ENCODE assay signal across 13 cellular contexts in the genomic region with DNA sequence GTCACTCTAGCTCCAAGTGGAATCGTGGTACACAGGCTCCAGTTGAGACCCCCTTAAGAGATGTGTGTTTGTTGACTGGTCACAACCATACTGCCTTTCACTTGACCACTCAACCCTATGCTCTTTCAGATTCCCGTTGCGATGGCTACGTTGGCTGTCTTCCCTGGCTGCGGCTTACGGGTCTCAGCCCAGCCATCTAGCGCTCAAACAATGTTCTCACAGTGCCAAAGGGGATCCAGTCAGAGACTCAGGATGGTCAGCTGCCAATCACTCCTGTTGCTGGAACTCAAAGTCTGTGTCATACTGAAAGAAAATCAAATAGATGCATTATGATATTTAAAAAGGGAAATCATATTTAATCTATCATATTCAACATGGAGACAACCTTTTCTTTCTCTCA.
DNase-seq lines count a peak whose midpoint lies in the region; ATAC-seq and TF ChIP-seq lines count a peak whose summit lies in the region.
"Had no signal": no experiment of that assay in that cellular context is flagged by ENCODE, and none has a peak within 500 bp of the region (broad histone marks: within the 10 kb centered on the region; RNA-seq: fewer than 3 reads in every experiment).

No MANE protein-coding gene starts in this region.

- H3K9me3 ChIP-seq in heart left ventricle (no peaks in the 10 kb centered on the region), trophoblast cell (ENCODE audit: insufficient read depth, low read depth, low read length) (no peaks in the 10 kb centered on the region)
- H3K9me3 ChIP-seq: sigmoid colon had no signal

- peaks cover 0 to 42% (median 9%) of the 10 kb centered on the region in 12 donors for H3K4me1 ChIP-seq in heart left ventricle
- H3K4me1 ChIP-seq in trophoblast cell (ENCODE audit: control insufficient read depth in 1 of 2, insufficient read depth in 2 of 2, low read length in 2 of 2), result peaks cover 3 to 5% of the 10 kb centered on the region in 2 experiments

- no peak for TF ChIP-seq CTCF in heart left ventricle (IDR thresholded peaks at IDR 0.05)
- no peak for TF ChIP-seq CTCF in RWPE1 (conservative IDR thresholded peaks at IDR 0.05; ENCODE audit: low read depth)

- DNase-seq in ACHN, result peak; percentile 24
- DNase-seq in NCI-H748 treated with DMSO at 0.1 percent for 48 hours (lab: John Stamatoyannopoulos, UW), result peak; percentile 76
- DNase-seq in heart left ventricle, result peak in 1 of 5 donors; percentile 49
- DNase-seq in trophoblast cell, result no peak
- no peak for DNase-seq in NCI-H146 (lab: John Stamatoyannopoulos, UW)
- no peak for DNase-seq in RWPE1 (ENCODE audit: low spot score)
- DNase-seq in activated CD8-positive, alpha-beta T cell treated with anti-CD3 and anti-CD28 coated beads, Interleukin-2, amount 10 ng/mL, durations not matched to agents 7 days and 5 days, result no peak
- no peak for DNase-seq in NCI-H1417 (lab: John Stamatoyannopoulos, UW)
- DNase-seq: activated gamma-delta T cell, GOT3, left colon, sigmoid colon had no signal

- no peak overlapping the region for H4K12ac ChIP-seq in trophoblast cell (ENCODE audit: low read depth, low read length)

- no peak overlapping the region for H2BK120ac ChIP-seq in trophoblast cell (ENCODE audit: insufficient read depth, low read length, poor library complexity)

- WGBS in heart left ventricle, 4 donors, result 57 to 81% (median 69%) methylated on average over 7 of the region's 7 CpGs
- no CpG with 5 or more reads among the region's 7 CpGs for WGBS in trophoblast cell (ENCODE audit: extremely low coverage, insufficient coverage, insufficient read length)

- H3K18ac ChIP-seq in trophoblast cell (ENCODE audit: low read length), result no peak overlapping the region

- H3K79me2 ChIP-seq in trophoblast cell (ENCODE audit: control insufficient read depth, insufficient read depth, low read length, poor library complexity), result no peaks in the 10 kb centered on the region

- H3K4me3 ChIP-seq in heart left ventricle (no peak overlapping the region), trophoblast cell (ENCODE audit: low read depth, low read length) (no peak overlapping the region)
- H3K4me3 ChIP-seq: sigmoid colon had no signal

- POLR2A ChIA-PET in RWPE1 (lab: Yijun Ruan, JAX; ENCODE audit: low non-redundant PET), result no interaction called here
- POLR2A ChIA-PET in activated CD8-positive, alpha-beta T cell treated with anti-CD3 and anti-CD28 coated beads, Interleukin-2, amount 10 ng/mL, durations not matched to agents 7 days and 5 days (lab: Charles Lee), result no interaction called here

- H3K27me3 Mint-ChIP-seq in activated CD8-positive, alpha-beta T cell treated with anti-CD3 and anti-CD28 coated beads, Interleukin-2, amount 10 ng/mL, durations not matched to agents 7 days and 5 days (ENCODE audit: low read depth), result no peaks in the 10 kb centered on the region
- H3K27me3 Mint-ChIP-seq: IgD-negative memory B cell had no signal

- peaks cover 75% of the 10 kb centered on the region for H3K36me3 Mint-ChIP-seq in activated CD8-positive, alpha-beta T cell treated with anti-CD3 and anti-CD28 coated beads, Interleukin-2, amount 10 ng/mL, durations not matched to agents 7 days and 5 days (ENCODE audit: low read depth)

- H3K27ac ChIP-seq in heart left ventricle (peak overlapping the region in 1 of 12 donors; percentile 10), trophoblast cell (ENCODE audit: low read depth, low read length) (no peak overlapping the region), RWPE1 (no peak overlapping the region)
- H3K27ac ChIP-seq: sigmoid colon had no signal

- intact Hi-C loops in heart left ventricle (cut with DNase I), result loop anchor here in 1 of 10 donors (5.0 kb wide), 1 partner anchor 42 kb away; no protein-coding TSS in a partner anchor

- CTCF ChIA-PET in RWPE1 (lab: Yijun Ruan, JAX), result no interaction called here
- CTCF ChIA-PET in activated CD8-positive, alpha-beta T cell treated with anti-CD3 and anti-CD28 coated beads, Interleukin-2, amount 10 ng/mL, durations not matched to agents 7 days and 5 days (lab: Charles Lee), result no interaction called here

- peak; percentile 47 to 72 (median 68) for ATAC-seq in heart left ventricle
- no peak for ATAC-seq in activated CD8-positive, alpha-beta T cell treated with anti-CD3 and anti-CD28 coated beads, Interleukin-2, amount 10 ng/mL, durations not matched to agents 7 days and 5 days
- ATAC-seq: left colon had no signal

- no peak overlapping the region for H3K4me3 Mint-ChIP-seq in activated CD8-positive, alpha-beta T cell treated with anti-CD3 and anti-CD28 coated beads, Interleukin-2, amount 10 ng/mL, durations not matched to agents 7 days and 5 days
- H3K4me3 Mint-ChIP-seq: IgD-negative memory B cell had no signal

- no peak overlapping the region for H3K23ac ChIP-seq in trophoblast cell (ENCODE audit: low read length)

- no peaks in the 10 kb centered on the region for H3K79me1 ChIP-seq in trophoblast cell (ENCODE audit: low read length)

- H2AFZ ChIP-seq in trophoblast cell (ENCODE audit: insufficient read depth, low read length, poor library complexity), result no peak overlapping the region

- H3K4me1 Mint-ChIP-seq in activated CD8-positive, alpha-beta T cell treated with anti-CD3 and anti-CD28 coated beads, Interleukin-2, amount 10 ng/mL, durations not matched to agents 7 days and 5 days (ENCODE audit: low read depth), result peaks cover 54% of the 10 kb centered on the region

- no peak overlapping the region for H2BK5ac ChIP-seq in trophoblast cell (ENCODE audit: low read depth, low read length, poor library complexity)

- no peak for TF ChIP-seq POLR2A in heart left ventricle (IDR thresholded peaks at IDR 0.05)

- H4K8ac ChIP-seq in trophoblast cell (ENCODE audit: low read depth, low read length), result no peak overlapping the region

- no peak overlapping the region for H2BK12ac ChIP-seq in trophoblast cell (ENCODE audit: low read length)

- no peak overlapping the region for H3K4ac ChIP-seq in trophoblast cell (ENCODE audit: low read depth, low read length)

- H3K36me3 ChIP-seq in heart left ventricle (peaks cover 0 to 41% (median 8%) of the 10 kb centered on the region in 9 donors), trophoblast cell (ENCODE audit: control insufficient read depth in 1 of 2, insufficient read depth in 2 of 2, low read length in 2 of 2) (no peaks in the 10 kb centered on the region)

- no peak overlapping the region for H4K91ac ChIP-seq in trophoblast cell (ENCODE audit: low read depth, low read length)

- no peaks in the 10 kb centered on the region for H3K27me3 ChIP-seq in heart left ventricle
- H3K27me3 ChIP-seq in trophoblast cell (ENCODE audit: insufficient read depth, low read length), result no peaks in the 10 kb centered on the region
- H3K27me3 ChIP-seq: sigmoid colon had no signal

- H3K4me2 ChIP-seq in trophoblast cell (ENCODE audit: low read length), result no peak overlapping the region

- H3K9ac ChIP-seq in trophoblast cell (ENCODE audit: low read length), result no peak overlapping the region

- peak overlapping the region; percentile 15 for H2AK5ac ChIP-seq in trophoblast cell (ENCODE audit: low read length)

- no peak overlapping the region for H3K27ac Mint-ChIP-seq in activated CD8-positive, alpha-beta T cell treated with anti-CD3 and anti-CD28 coated beads, Interleukin-2, amount 10 ng/mL, durations not matched to agents 7 days and 5 days

- H3K9me3 Mint-ChIP-seq in activated CD8-positive, alpha-beta T cell treated with anti-CD3 and anti-CD28 coated beads, Interleukin-2, amount 10 ng/mL, durations not matched to agents 7 days and 5 days (ENCODE audit: insufficient read depth), result no peaks in the 10 kb centered on the region
- H3K9me3 Mint-ChIP-seq: IgD-negative memory B cell had no signal

- in situ Hi-C loops in ACHN (cut with HindIII; ENCODE audit: low pct_ligation_motif_present, low pct_unique_long_range_greater_than_20kb, low sequenced_read_pairs), result no loop called here

- peak overlapping the region; percentile 35 for H3K14ac ChIP-seq in trophoblast cell (ENCODE audit: low read length)

Comparison
In these comparisons a context has a peak if more than half of its experiments do, and no peak if none do; other contexts are left out.
1. DNase-seq: peak in ACHN (single experiment) and NCI-H748 treated with DMSO at 0.1 percent for 48 hours (single experiment); none in trophoblast cell (0 of 2), NCI-H146 (single experiment), RWPE1 (single experiment), activated CD8-positive, alpha-beta T cell treated with anti-CD3 and anti-CD28 coated beads, Interleukin-2, amount 10 ng/mL, durations not matched to agents 7 days and 5 days (single experiment) and NCI-H1417 (0 of 3).